In the genomic region with DNA sequence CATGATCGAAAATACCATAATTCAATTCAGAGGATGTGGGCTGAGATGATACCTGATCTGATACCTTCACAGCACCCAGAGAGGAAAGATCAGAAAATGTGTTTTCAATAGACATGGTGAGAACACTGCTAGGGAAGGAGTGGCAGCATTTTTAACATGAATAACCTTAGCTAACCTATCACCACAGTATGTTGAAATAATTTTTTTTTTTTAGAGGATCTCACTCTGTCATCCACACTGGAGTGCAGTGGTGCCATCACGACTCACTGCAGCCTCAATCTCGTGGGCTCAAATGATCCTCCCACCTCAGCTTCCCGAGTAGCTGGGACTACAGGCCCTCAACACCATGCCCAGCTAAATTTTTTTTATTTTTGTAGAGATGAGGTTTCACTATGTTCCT, we compare ENCODE assay signal across 15 cellular contexts.
DNase-seq lines count a peak whose midpoint lies in the region; ATAC-seq and TF ChIP-seq lines count a peak whose summit lies in the region.
"Had no signal": no experiment of that assay in that cellular context is flagged by ENCODE, and none has a peak within 500 bp of the region (broad histone marks: within the 10 kb centered on the region; RNA-seq: fewer than 3 reads in every experiment).

No MANE protein-coding gene starts in this region.

- H3K27me3 ChIP-seq in RWPE2 (ENCODE audit: insufficient read depth, poor library complexity, severe bottlenecking) = no peaks in the 10 kb centered on the region
- H3K27me3 ChIP-seq in subcutaneous abdominal adipose tissue (ENCODE audit: control insufficient read depth in 5 of 5, insufficient read depth in 4 of 5, low read length in 5 of 5) = no peaks in the 10 kb centered on the region
- no peaks in the 10 kb centered on the region for H3K27me3 ChIP-seq in SJCRH30

- peaks cover 2% of the 10 kb centered on the region for H3K27me3 Mint-ChIP-seq in glutamatergic neuron (ENCODE audit: unreplicated experiment)

- no peaks in the 10 kb centered on the region for H3K36me3 ChIP-seq in RWPE2 (ENCODE audit: low read depth)
- no peaks in the 10 kb centered on the region for H3K36me3 ChIP-seq in subcutaneous abdominal adipose tissue (ENCODE audit: control insufficient read depth in 5 of 5, insufficient read depth in 5 of 5, low read length in 5 of 5)
- no peaks in the 10 kb centered on the region for H3K36me3 ChIP-seq in SJCRH30

- peaks cover 14% of the 10 kb centered on the region for H3K4me1 Mint-ChIP-seq in glutamatergic neuron (ENCODE audit: low read depth, unreplicated experiment)
- H3K4me1 Mint-ChIP-seq: natural killer cell had no signal

- H3K4me1 ChIP-seq in RWPE2 (ENCODE audit: insufficient read depth, poor library complexity, severe bottlenecking) (peaks cover 14% of the 10 kb centered on the region), subcutaneous abdominal adipose tissue (ENCODE audit: control insufficient read depth in 5 of 5, insufficient read depth in 5 of 5, low read length in 5 of 5) (peaks cover 0 to 49% (median 27%) of the 10 kb centered on the region in 5 donors), SJCRH30 (no peaks in the 10 kb centered on the region)

- TF ChIP-seq CTCF in RWPE2 (IDR thresholded peaks at IDR 0.05; ENCODE audit: poor library complexity, severe bottlenecking) = no peak
- no peak for TF ChIP-seq CTCF in fibroblast of pulmonary artery (IDR thresholded peaks at IDR 0.05; ENCODE audit: low read length, missing control alignments)
- no peak for TF ChIP-seq CTCF in glutamatergic neuron (IDR thresholded peaks at IDR 0.05; ENCODE audit: partially characterized antibody, unreplicated experiment)

- H3K36me3 Mint-ChIP-seq in glutamatergic neuron (ENCODE audit: unreplicated experiment) = no peaks in the 10 kb centered on the region
- H3K36me3 Mint-ChIP-seq: natural killer cell had no signal

- ATAC-seq in RWPE2 (ENCODE audit: low read depth) (peak; percentile 84), GM21526 (IDR thresholded peaks at IDR 0.05; ENCODE audit: low FRiP score, unreplicated experiment) (no peak)
- ATAC-seq: natural killer cell had no signal

- H3K27ac ChIP-seq in RWPE2 (ENCODE audit: poor library complexity, severe bottlenecking) = no peak overlapping the region
- H3K27ac ChIP-seq in subcutaneous abdominal adipose tissue (ENCODE audit: low read depth, low read length) = peak overlapping the region; percentile 84
- no peak overlapping the region for H3K27ac ChIP-seq in SJCRH30
- H3K27ac ChIP-seq: KMS-11 had no signal

- H3K9me3 Mint-ChIP-seq in glutamatergic neuron (ENCODE audit: unreplicated experiment) = no peaks in the 10 kb centered on the region
- H3K9me3 Mint-ChIP-seq: natural killer cell had no signal

- no peaks in the 10 kb centered on the region for H3K9me3 ChIP-seq in RWPE2 (ENCODE audit: severe bottlenecking)
- H3K9me3 ChIP-seq in subcutaneous abdominal adipose tissue (ENCODE audit: control insufficient read depth in 5 of 5, low read length in 5 of 5) = no peaks in the 10 kb centered on the region
- no peaks in the 10 kb centered on the region for H3K9me3 ChIP-seq in SJCRH30 (replicated peaks)

- peak; percentile 35 for DNase-seq in GM04504 (ENCODE audit: low read depth)
- no peak for DNase-seq in RWPE2 (ENCODE audit: low spot score)
- peak; percentile 29 for DNase-seq in fibroblast of pulmonary artery (ENCODE audit: low read depth)
- DNase-seq in glutamatergic neuron = no peak
- DNase-seq in SJCRH30 = no peak
- DNase-seq: activated CD4-positive, alpha-beta T cell treated with anti-CD3 and anti-CD28 coated beads for 48 hours; activated naive CD4-positive, alpha-beta T cell treated with anti-CD3 and anti-CD28 coated beads, Interleukin-2, amount 50 U/mL, for 16 hours; COR-L47; natural killer cell; NCI-H146; SIG-M5 had no signal

- H3K4me3 ChIP-seq in RWPE2 (ENCODE audit: severe bottlenecking) (no peak overlapping the region), fibroblast of pulmonary artery (replicated peaks; ENCODE audit: low read depth, low read length) (no peak overlapping the region), subcutaneous abdominal adipose tissue (ENCODE audit: low read depth in 1 of 5, low read length in 5 of 5) (no peak overlapping the region), SJCRH30 (no peak overlapping the region)

- H3K9ac ChIP-seq in subcutaneous abdominal adipose tissue (ENCODE audit: low read length in 5 of 5) = no peak overlapping the region
- H3K9ac ChIP-seq: KMS-11 had no signal

- no peak overlapping the region for H3K4me3 Mint-ChIP-seq in glutamatergic neuron (ENCODE audit: unreplicated experiment)
- H3K4me3 Mint-ChIP-seq: natural killer cell had no signal

- H3K27ac Mint-ChIP-seq in glutamatergic neuron (ENCODE audit: unreplicated experiment) = no peak overlapping the region
- H3K27ac Mint-ChIP-seq: natural killer cell, progenitor cell of endocrine pancreas had no signal

Comparison
In these comparisons a context has a peak if more than half of its experiments do, and no peak if none do; other contexts are left out.
1. DNase-seq: peak in GM04504 (single experiment) and fibroblast of pulmonary artery (single experiment); none in RWPE2 (single experiment), glutamatergic neuron (single experiment) and SJCRH30 (0 of 2).